ENCODE assay signal across 35 cellular contexts in the genomic region with DNA sequence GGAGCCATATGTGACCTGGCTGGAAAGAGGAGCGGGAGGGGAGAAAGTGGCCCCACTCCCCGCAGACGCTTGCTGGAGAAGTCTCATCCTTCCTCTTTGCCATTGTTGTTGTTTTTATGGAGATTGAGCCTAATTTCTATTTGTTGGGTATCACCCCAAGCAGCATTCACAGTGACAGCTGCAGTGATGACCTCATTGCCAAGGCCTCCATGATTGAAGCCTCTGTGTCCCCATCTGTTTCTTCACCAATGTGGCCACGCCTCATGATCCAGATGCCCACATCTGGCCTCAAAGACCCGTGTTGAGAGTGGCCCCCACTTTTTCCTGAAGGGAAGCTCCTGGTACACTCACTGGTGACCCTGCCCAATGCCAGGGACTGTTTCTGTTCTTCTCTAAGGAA.
"Had no signal": no experiment of that assay in that cellular context is flagged by ENCODE, and none has a peak within 500 bp of the region (broad histone marks: within the 10 kb centered on the region; RNA-seq: fewer than 3 reads in every experiment).

No MANE protein-coding gene starts in this region.

- H3K4me3 ChIP-seq: PC-9, SK-N-MC had no signal

- H3K36me3 ChIP-seq: brain microvascular endothelial cell, WERI-Rb-1 had no signal

- ATAC-seq: activated CD8-positive, alpha-beta memory T cell treated with anti-CD3 and anti-CD28 coated beads, Interleukin-2, amount 10 ng/mL, durations not matched to agents 7 days and 5 days; activated T-cell treated with anti-CD3 and anti-CD28 coated beads, Interleukin-2, amount 50 U/mL, for 72 hours; activated T-helper 17 cell treated with anti-CD3 and anti-CD28 coated beads, Interleukin-2, amount 50 U/mL, for 72 hours; Right ventricle myocardium inferior had no signal

- H3K4me2 ChIP-seq: PC-9 had no signal

- H3K27ac ChIP-seq: brain microvascular endothelial cell, PC-9, RWPE1, SK-N-MC, WERI-Rb-1 had no signal

- DNase-seq: activated CD4-positive, alpha-beta memory T cell treated with anti-CD3 and anti-CD28 coated beads, Interleukin-2, amount 10 ng/mL, durations not matched to agents 7 days and 5 days; activated CD4-positive, alpha-beta T cell treated with anti-CD3 and anti-CD28 coated beads for 1 hour; activated CD4-positive, alpha-beta T cell treated with anti-CD3 and anti-CD28 coated beads for 48 hours; activated CD8-positive, alpha-beta memory T cell treated with anti-CD3 and anti-CD28 coated beads for 24 hours; activated CD8-positive, alpha-beta memory T cell treated with anti-CD3 and anti-CD28 coated beads, Interleukin-2, amount 10 ng/mL, durations not matched to agents 7 days and 5 days; activated CD8-positive, alpha-beta memory T cell treated with anti-CD3 and anti-CD28 coated beads, Interleukin-2, amount 50 U/mL, for 48 hours; activated effector memory CD4-positive, alpha-beta T cell treated with anti-CD3 and anti-CD28 coated beads, Interleukin-2, amount 50 U/mL, for 16 hours; activated naive CD4-positive, alpha-beta T cell; activated naive CD4-positive, alpha-beta T cell treated with anti-CD3 and anti-CD28 coated beads, Interleukin-2, amount 50 U/mL, for 16 hours; activated naive CD8-positive, alpha-beta T cell treated with anti-CD3 and anti-CD28 coated beads for 36 hours; activated T-cell treated with anti-CD3 and anti-CD28 coated beads, Interleukin-2, amount 50 U/mL, for 72 hours; amniotic stem cell; aorta; brain microvascular endothelial cell; Kasumi-1; KG1; MM.1S; MV-4-11; NCI-H1092; NCI-H146; NCI-H187; NCI-H2029 treated with DMSO at 0.1 percent for 48 hours; NCI-H2107; NCI-H2171; NCI-H510A; NCI-H526; NCI-H748 treated with DMSO at 0.1 percent for 48 hours; NK-92 treated with Interleukin-12 subunit alpha and Interleukin-12 subunit beta, amount 100 ng/mL, for 24 hours; PC-9; T1000; WERI-Rb-1 had no signal

- H2AFZ ChIP-seq: PC-9 had no signal
